24 cellular contexts compared by ENCODE assay signal in the genomic region with DNA sequence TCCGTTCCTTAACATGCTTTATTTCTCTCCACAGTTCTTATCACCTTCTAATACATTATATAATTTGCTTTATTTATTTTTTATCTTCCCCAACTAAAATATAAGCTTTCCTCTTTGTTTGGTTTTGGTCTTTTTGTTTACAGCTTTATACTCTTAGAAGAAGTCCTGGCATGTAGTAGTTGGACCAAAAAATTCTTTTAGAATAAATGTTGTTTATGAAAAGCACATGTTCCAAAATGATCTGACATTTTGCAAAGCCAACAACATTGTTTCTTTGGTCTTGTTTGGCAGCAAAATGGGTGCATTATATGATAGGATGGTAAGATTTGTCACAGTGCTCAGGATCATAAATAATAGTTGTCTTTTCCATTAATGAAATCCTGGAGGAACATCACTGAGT.
A peak's percentile ranks its signal among the peaks of the same experiment; 100 is the strongest.
DNase-seq lines count a peak whose midpoint lies in the region; ATAC-seq and TF ChIP-seq lines count a peak whose summit lies in the region.
"Had no signal": no experiment of that assay in that cellular context is flagged by ENCODE, and none has a peak within 500 bp of the region (broad histone marks: within the 10 kb centered on the region; RNA-seq: fewer than 3 reads in every experiment).

No MANE protein-coding gene starts in this region.

- peaks cover 5% of the 10 kb centered on the region for H3K9me1 ChIP-seq in IMR-90 (ENCODE audit: insufficient read depth, low read length)

- H4K8ac ChIP-seq in IMR-90 (ENCODE audit: low read depth in 2 of 2, low read length in 2 of 2) = no peak overlapping the region

- 0 out of 3 replicates have a peak overlapping the region, but pooled peaks have one; percentile 40 for H2BK15ac ChIP-seq in IMR-90 (ENCODE audit: low read depth, low read length)

- no peaks in the 10 kb centered on the region for H3K79me1 ChIP-seq in IMR-90 (ENCODE audit: low read depth in 1 of 2, low read length in 2 of 2)

- 0 out of 2 replicates have a peak overlapping the region, but pooled peaks have one; percentile 29 for H3K4ac ChIP-seq in IMR-90 (ENCODE audit: low read depth, low read length)

- no peak overlapping the region for H3K4me2 ChIP-seq in IMR-90 (ENCODE audit: low read depth, low read length)
- H3K4me2 ChIP-seq: A549; BLaER1 treated with 17β-estradiol and CSF1 and Interleukin-3, amounts not matched to agents 10 nM and 100 nM had no signal

- no peak overlapping the region for H3K23ac ChIP-seq in IMR-90 (ENCODE audit: low read depth, low read length)

- BruUV-seq in IMR-90 (replicated peaks; lab: Mats Ljungman, UMichigan) = no TSS peak

- no peak for TF ChIP-seq CTCF in AG09319 (IDR thresholded peaks at IDR 0.05; ENCODE audit: low read depth, low read length)
- TF ChIP-seq CTCF in IMR-90 (conservative IDR thresholded peaks at IDR 0.05; ENCODE audit: low read depth, low read length) = no peak
- TF ChIP-seq CTCF in VCaP (conservative IDR thresholded peaks at IDR 0.05) = no peak

- H3K27me3 ChIP-seq in IMR-90 (ENCODE audit: control insufficient read depth, insufficient read depth, low read length) (no peaks in the 10 kb centered on the region), aorta (ENCODE audit: control insufficient read depth in 1 of 2, insufficient read depth in 2 of 2, low read length in 1 of 2) (no peaks in the 10 kb centered on the region)
- H3K27me3 ChIP-seq: BLaER1 treated with 17β-estradiol and CSF1 and Interleukin-3, amounts not matched to agents 10 nM and 100 nM had no signal

- no CpG with 5 or more reads among the region's 1 CpG for WGBS in IMR-90 (ENCODE audit: extremely low coverage in 2 of 2, insufficient read length in 1 of 2), 2 experiments
- 0 to 47% methylated on average over 1 of the region's 1 CpG for WGBS in aorta, 2 donors

- CTCF ChIA-PET in IMR-90 (lab: Yijun Ruan, JAX) = no interaction called here

- H3K36me3 ChIP-seq in IMR-90 (ENCODE audit: control insufficient read depth, insufficient read depth, low read length) (no peaks in the 10 kb centered on the region), aorta (ENCODE audit: control insufficient read depth in 1 of 2, insufficient read depth in 2 of 2, low read length in 1 of 2) (no peaks in the 10 kb centered on the region)
- H3K36me3 ChIP-seq: BLaER1 treated with 17β-estradiol and CSF1 and Interleukin-3, amounts not matched to agents 10 nM and 100 nM had no signal

- no peaks in the 10 kb centered on the region for H4K20me1 ChIP-seq in IMR-90 (ENCODE audit: insufficient read depth, low read length)
- H4K20me1 ChIP-seq: BLaER1 treated with 17β-estradiol and CSF1 and Interleukin-3, amounts not matched to agents 10 nM and 100 nM had no signal

- H3K4me3 ChIP-seq in IMR-90 (ENCODE audit: insufficient read depth, low read depth, low read length) (no peak overlapping the region), aorta (ENCODE audit: low read length in 2 of 2) (no peak overlapping the region)
- H3K4me3 ChIP-seq: A549; BLaER1 treated with 17β-estradiol and CSF1 and Interleukin-3, amounts not matched to agents 10 nM and 100 nM; GM12878 had no signal

- no peak for TF ChIP-seq RAD21 in IMR-90 (IDR thresholded peaks at IDR 0.05; ENCODE audit: low read length)

- POLR2A ChIA-PET in IMR-90 (lab: Charles Lee; ENCODE audit: unreplicated experiment) = no interaction called here

- peak overlapping the region; percentile 27; the same call in 1 of the 2 replicates for H2BK120ac ChIP-seq in IMR-90 (ENCODE audit: low read depth, low read length)

- DNase-seq in AG09319 (ENCODE audit: extremely low read depth, low read depth) (peak; percentile 5), IMR-90 (peak; percentile 8), fibroblast of gingiva (ENCODE audit: low read depth) (peak; percentile 14), DMS114 treated with DMSO at 0.1 percent for 48 hours (lab: John Stamatoyannopoulos, UW; ENCODE audit: unreplicated experiment) (no peak), aorta (no peak), erythroblast (lab: John Stamatoyannopoulos, UW) (no peak)
- DNase-seq: AML-193; Caco-2; Calu3; CD4-positive, alpha-beta T cell; CD8-positive, alpha-beta T cell; DMS153; DMS53; DMS79; DND-41; EL; GDM1 had no signal

- no peak overlapping the region; the same call in 1 of the 2 replicates for H4K5ac ChIP-seq in IMR-90 (ENCODE audit: low read depth, low read length)

- no peak overlapping the region for H2AFZ ChIP-seq in IMR-90 (replicated peaks; ENCODE audit: low read length, poor library complexity)

- dilution Hi-C loops in IMR-90 (cut with HindIII; ENCODE audit: low sequenced_read_pairs, unreplicated experiment) = no loop called here

- no peak overlapping the region for H3K56ac ChIP-seq in IMR-90 (ENCODE audit: extremely low read depth, insufficient read depth, low read length)

- in situ Hi-C loops in IMR-90 (cut with MboI; ENCODE audit: low sequenced_read_pairs) = no loop called here

- H2BK5ac ChIP-seq in IMR-90 (ENCODE audit: low read depth, low read length, poor library complexity, severe bottlenecking) = no peak overlapping the region

- no peak overlapping the region for H2AK5ac ChIP-seq in IMR-90 (ENCODE audit: low read depth, low read length)

- no peaks in the 10 kb centered on the region for H3K9me3 ChIP-seq in IMR-90 (ENCODE audit: control insufficient read depth, insufficient read depth, low read length)
- peaks cover 2% of the 10 kb centered on the region for H3K9me3 ChIP-seq in aorta (ENCODE audit: control insufficient read depth, low read length)
- H3K9me3 ChIP-seq: A549, Caco-2 had no signal

- intact Hi-C loops in IMR-90 (cut with micrococcal nuclease) (no loop called here), aorta (cut with DNase I) (no loop called here)

- H3K27ac ChIP-seq in IMR-90 (ENCODE audit: insufficient read depth, low read length) (peak overlapping the region; percentile 75; the same call in 1 of the 2 replicates), VCaP (peak overlapping the region; percentile 83; the same call in 1 of the 2 replicates), aorta (ENCODE audit: low read depth in 1 of 2, low read length in 2 of 2) (no peak overlapping the region)
- H3K27ac ChIP-seq: 22Rv1; A549; BLaER1 treated with 17β-estradiol and CSF1 and Interleukin-3, amounts not matched to agents 10 nM and 100 nM; C4-2B had no signal

- no peak for TF ChIP-seq POLR2A in IMR-90 (IDR thresholded peaks at IDR 0.05; ENCODE audit: low read depth, low read length)
- TF ChIP-seq POLR2A in erythroblast (IDR thresholded peaks at IDR 0.05; ENCODE audit: low read length) = no peak

- peak; percentile 69 for ATAC-seq in IMR-90 (ENCODE audit: low read depth)
- ATAC-seq in aorta (ENCODE audit: low FRiP score) = no peak
- no peak for ATAC-seq in GM21619 (IDR thresholded peaks at IDR 0.05; ENCODE audit: unreplicated experiment)
- ATAC-seq: A549; CD8-positive, alpha-beta T cell; GM12878 had no signal

- H2AK9ac ChIP-seq in IMR-90 (replicated peaks; ENCODE audit: low read depth, low read length, poor library complexity) = no peak overlapping the region

- H3K14ac ChIP-seq in IMR-90 (replicated peaks; ENCODE audit: low read depth, low read length) = no peak overlapping the region

- H3K4me1 ChIP-seq in IMR-90 (ENCODE audit: control insufficient read depth, insufficient read depth, low read length) (peaks cover 5% of the 10 kb centered on the region), aorta (ENCODE audit: control insufficient read depth in 1 of 2, insufficient read depth in 2 of 2, low read length in 2 of 2) (no peaks in the 10 kb centered on the region)
- H3K4me1 ChIP-seq: BLaER1 treated with 17β-estradiol and CSF1 and Interleukin-3, amounts not matched to agents 10 nM and 100 nM had no signal

- no peak overlapping the region for H2BK20ac ChIP-seq in IMR-90 (ENCODE audit: low read depth, low read length)

- no peak overlapping the region for H4K91ac ChIP-seq in IMR-90 (ENCODE audit: insufficient read depth, low read depth, low read length)

- H3K18ac ChIP-seq in IMR-90 (ENCODE audit: low read depth, low read length) = 0 out of 2 replicates have a peak overlapping the region, but pooled peaks have one; percentile 28

- no peak overlapping the region for H3K9ac ChIP-seq in IMR-90 (ENCODE audit: low read depth, low read length)
- H3K9ac ChIP-seq: BLaER1 treated with 17β-estradiol and CSF1 and Interleukin-3, amounts not matched to agents 10 nM and 100 nM had no signal

TF ChIP-seq in IMR-90, 13 proteins besides CTCF, POLR2A, EP300 and RAD21:
- TF ChIP-seq, protein P1, sequence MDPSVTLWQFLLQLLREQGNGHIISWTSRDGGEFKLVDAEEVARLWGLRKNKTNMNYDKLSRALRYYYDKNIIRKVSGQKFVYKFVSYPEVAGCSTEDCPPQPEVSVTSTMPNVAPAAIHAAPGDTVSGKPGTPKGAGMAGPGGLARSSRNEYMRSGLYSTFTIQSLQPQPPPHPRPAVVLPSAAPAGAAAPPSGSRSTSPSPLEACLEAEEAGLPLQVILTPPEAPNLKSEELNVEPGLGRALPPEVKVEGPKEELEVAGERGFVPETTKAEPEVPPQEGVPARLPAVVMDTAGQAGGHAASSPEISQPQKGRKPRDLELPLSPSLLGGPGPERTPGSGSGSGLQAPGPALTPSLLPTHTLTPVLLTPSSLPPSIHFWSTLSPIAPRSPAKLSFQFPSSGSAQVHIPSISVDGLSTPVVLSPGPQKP (IDR thresholded peaks at IDR 0.05; ENCODE audit: borderline replicate concordance, low read depth, low read length) = no peak
- TF ChIP-seq MXI1 (IDR thresholded peaks at IDR 0.05; ENCODE audit: borderline replicate concordance, low read depth, low read length) (no peak), SMC3 (IDR thresholded peaks at IDR 0.05; ENCODE audit: low read depth, low read length) (no peak), CEBPB (IDR thresholded peaks at IDR 0.05; ENCODE audit: low read depth, low read length) (no peak), MAZ (IDR thresholded peaks at IDR 0.05; ENCODE audit: borderline replicate concordance, low read depth, low read length) (no peak), MAFK (IDR thresholded peaks at IDR 0.05; ENCODE audit: low read depth, low read length) (no peak), CHD1 (IDR thresholded peaks at IDR 0.05; ENCODE audit: low read depth, low read length) (no peak), FOS (IDR thresholded peaks at IDR 0.05; ENCODE audit: low read depth, low read length) (no peak), NFE2L2 (IDR thresholded peaks at IDR 0.05; ENCODE audit: low read depth, low read length) (no peak), RCOR1 (IDR thresholded peaks at IDR 0.05; ENCODE audit: insufficient replicate concordance, low read length) (no peak), RFX5 (IDR thresholded peaks at IDR 0.05; ENCODE audit: low read depth, low read length) (no peak), BHLHE40 (IDR thresholded peaks at IDR 0.05; ENCODE audit: low read depth, low read length) (no peak)
- TF ChIP-seq, protein P2, sequence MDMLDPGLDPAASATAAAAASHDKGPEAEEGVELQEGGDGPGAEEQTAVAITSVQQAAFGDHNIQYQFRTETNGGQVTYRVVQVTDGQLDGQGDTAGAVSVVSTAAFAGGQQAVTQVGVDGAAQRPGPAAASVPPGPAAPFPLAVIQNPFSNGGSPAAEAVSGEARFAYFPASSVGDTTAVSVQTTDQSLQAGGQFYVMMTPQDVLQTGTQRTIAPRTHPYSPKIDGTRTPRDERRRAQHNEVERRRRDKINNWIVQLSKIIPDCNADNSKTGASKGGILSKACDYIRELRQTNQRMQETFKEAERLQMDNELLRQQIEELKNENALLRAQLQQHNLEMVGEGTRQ (IDR thresholded peaks at IDR 0.05; ENCODE audit: low read depth, low read length) = no peak

Comparison
In these comparisons a context has a peak if more than half of its experiments do, and no peak if none do; other contexts are left out.
1. DNase-seq: peak in AG09319 (single experiment), IMR-90 (single experiment) and fibroblast of gingiva (single experiment); none in DMS114 treated with DMSO at 0.1 percent for 48 hours (single experiment), aorta (0 of 2) and erythroblast (0 of 2).
2. H3K27ac ChIP-seq: peak in IMR-90 (single experiment) and VCaP (single experiment); none in aorta (0 of 2).